Comparison of ENCODE assay signal across 12 cellular contexts in the genomic region with DNA sequence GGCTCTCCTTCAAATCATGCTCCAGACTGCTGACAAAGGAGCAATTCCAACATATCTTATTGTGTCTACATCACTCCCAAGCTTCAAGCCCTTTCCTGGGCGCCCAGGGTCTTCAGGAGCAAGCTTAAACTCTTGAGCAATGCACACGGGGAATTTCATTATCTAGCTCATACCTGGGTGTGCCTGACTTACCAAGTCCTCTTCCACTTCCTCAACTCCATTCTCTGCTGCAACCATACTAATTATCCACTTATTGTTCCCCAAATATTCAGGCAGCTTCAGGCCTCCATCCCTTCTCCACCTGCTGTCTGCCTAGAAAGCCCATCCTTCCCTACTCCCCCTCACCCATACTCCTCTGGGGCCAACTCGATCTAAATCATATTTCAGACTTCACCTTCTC.
"Had no signal": no experiment of that assay in that cellular context is flagged by ENCODE, and none has a peak within 500 bp of the region (broad histone marks: within the 10 kb centered on the region; RNA-seq: fewer than 3 reads in every experiment).

No MANE protein-coding gene starts in this region.

- DNase-seq: activated CD4-positive, alpha-beta memory T cell treated with anti-CD3 and anti-CD28 coated beads, Interleukin-2, amount 10 ng/mL, durations not matched to agents 7 days and 5 days; caudate nucleus; colonic mucosa; effector CD4-positive, alpha-beta T cell; left ventricle myocardium superior; mesendoderm; stimulated activated CD4-positive, alpha-beta T cell treated with anti-CD3 and anti-CD28 coated beads, Interleukin-4, amount 100 ng/mL, for 1 hour; stimulated activated CD8-positive, alpha-beta memory T cell treated with anti-CD3 and anti-CD28 coated beads, Interleukin-4, amount 100 ng/mL, for 48 hours; testis had no signal

- H3K36me3 ChIP-seq: colonic mucosa, gastroesophageal sphincter had no signal

- H3K4me1 ChIP-seq: colonic mucosa, gastroesophageal sphincter, testis had no signal

- H3K27ac ChIP-seq: colonic mucosa, gastroesophageal sphincter, testis had no signal

- H3K9me3 ChIP-seq: colonic mucosa, gastroesophageal sphincter, testis had no signal

- ATAC-seq: gastroesophageal sphincter, left ventricle myocardium superior had no signal

- H3K9me3 Mint-ChIP-seq: activated CD4-positive, alpha-beta memory T cell treated with anti-CD3 and anti-CD28 coated beads, Interleukin-2, amount 10 ng/mL, durations not matched to agents 7 days and 5 days; stimulated activated naive CD8-positive, alpha-beta T cell treated with anti-CD3 and anti-CD28 coated beads, Interleukin-15, Interleukin-2, amounts not matched to agents 100 ng/mL and 50 ng/mL, for 24 hours; T-helper 2 cell treated with Interferon-gamma antibody and Interleukin-4, amounts not matched to agents 5 μg/mL and 100 μg/mL, for 36 hours had no signal

- H3K27me3 ChIP-seq: colonic mucosa, gastroesophageal sphincter, testis had no signal

- H3K27me3 Mint-ChIP-seq: activated CD4-positive, alpha-beta memory T cell treated with anti-CD3 and anti-CD28 coated beads, Interleukin-2, amount 10 ng/mL, durations not matched to agents 7 days and 5 days; stimulated activated naive CD8-positive, alpha-beta T cell treated with anti-CD3 and anti-CD28 coated beads, Interleukin-15, Interleukin-2, amounts not matched to agents 100 ng/mL and 50 ng/mL, for 24 hours had no signal

- H3K4me3 Mint-ChIP-seq: activated CD4-positive, alpha-beta memory T cell treated with anti-CD3 and anti-CD28 coated beads, Interleukin-2, amount 10 ng/mL, durations not matched to agents 7 days and 5 days; stimulated activated naive CD8-positive, alpha-beta T cell treated with anti-CD3 and anti-CD28 coated beads, Interleukin-15, Interleukin-2, amounts not matched to agents 100 ng/mL and 50 ng/mL, for 24 hours; T-helper 2 cell treated with Interferon-gamma antibody and Interleukin-4, amounts not matched to agents 5 μg/mL and 100 μg/mL, for 36 hours had no signal

- H3K4me3 ChIP-seq: colonic mucosa, gastroesophageal sphincter, testis had no signal

- H3K27ac Mint-ChIP-seq: activated CD4-positive, alpha-beta memory T cell treated with anti-CD3 and anti-CD28 coated beads, Interleukin-2, amount 10 ng/mL, durations not matched to agents 7 days and 5 days; stimulated activated naive CD8-positive, alpha-beta T cell treated with anti-CD3 and anti-CD28 coated beads, Interleukin-15, Interleukin-2, amounts not matched to agents 100 ng/mL and 50 ng/mL, for 24 hours; T-helper 2 cell treated with Interferon-gamma antibody and Interleukin-4, amounts not matched to agents 5 μg/mL and 100 μg/mL, for 36 hours had no signal
